Comparison of ENCODE assay signal across 8 cellular contexts in genomic region chr6:36028887-36029324, GRCh38. TPM values are rescaled to one million over a fixed set of nuclear protein-coding genes. Genes with fewer than 3 reads are reported as not detected.
A peak's percentile ranks its signal among the peaks of the same experiment; 100 is the strongest.
DNase-seq lines count a peak whose midpoint lies in the region; ATAC-seq, FAIRE-seq and TF ChIP-seq lines count a peak whose summit lies in the region.

No MANE protein-coding gene starts in this region.

- DNase-seq in GM04504 (ENCODE audit: low read depth) (peak; percentile 48), NCI-H2029 (lab: John Stamatoyannopoulos, UW) (peak; percentile 43), keratinocyte (ENCODE audit: low read depth, low spot score) (no peak), spleen (peak; percentile 89)
- peak; percentile 38 to 51 (median 46) for DNase-seq in activated CD4-positive, CD25-positive, alpha-beta regulatory T cell (lab: John Stamatoyannopoulos, UW)
- peak; percentile 59 for DNase-seq in central memory CD4-positive, alpha-beta T cell

- ATAC-seq in GM18870 (IDR thresholded peaks at IDR 0.05; ENCODE audit: unreplicated experiment) (no peak), GM18520 (IDR thresholded peaks at IDR 0.05; ENCODE audit: unreplicated experiment) (no peak)

- no peaks in the 10 kb centered on the region for H3K9me1 ChIP-seq in keratinocyte (ENCODE audit: control insufficient read depth, extremely low read depth, insufficient read depth, low read length)

- intact Hi-C loops in spleen (cut with DNase I; ENCODE audit: low total_unique reads), result loop anchor here (5.0 to 10.0 kb wide), 2 partner anchors 63 to 336 kb away; no protein-coding TSS in a partner anchor

- H3K36me3 ChIP-seq in keratinocyte (ENCODE audit: control insufficient read depth in 2 of 2, extremely low read depth in 1 of 2, insufficient read depth in 2 of 2, low read length in 2 of 2), result no peaks in the 10 kb centered on the region
- H3K36me3 ChIP-seq in spleen, result no peaks in the 10 kb centered on the region

- peak overlapping the region; percentile 83 to 100 (median 84) for H3K4me3 ChIP-seq in keratinocyte (ENCODE audit: control insufficient read depth in 2 of 3, extremely low read depth in 1 of 3, insufficient read depth in 2 of 3, low read depth in 1 of 3, low read length in 3 of 3)
- H3K4me3 ChIP-seq in spleen, result peak overlapping the region; percentile 81 to 100 (median 96)

- peak overlapping the region; percentile 89 for H3K9ac ChIP-seq in keratinocyte (ENCODE audit: control insufficient read depth, extremely low read depth, insufficient read depth, low read length)

- H3K27me3 ChIP-seq in keratinocyte (ENCODE audit: control insufficient read depth, extremely low read depth, insufficient read depth, low read length) (no peaks in the 10 kb centered on the region), spleen (replicated peaks in 1 of 7) (peaks cover 0 to 13% (median 5%) of the 10 kb centered on the region in 7 donors)

- peaks cover 62% of the 10 kb centered on the region for H3K79me2 ChIP-seq in keratinocyte (ENCODE audit: control insufficient read depth, insufficient read depth, low read length)

- FAIRE-seq in keratinocyte (lab: Jason Lieb, UNC), result no peak

- TF ChIP-seq CTCF in keratinocyte (optimal IDR thresholded peaks at IDR 0.05 in 1 of 3, IDR thresholded peaks at IDR 0.05 in 1 of 3, conservative IDR thresholded peaks at IDR 0.05 in 1 of 3; ENCODE audit: extremely low read depth in 1 of 3, insufficient read depth in 2 of 3, low read length in 3 of 3), result no peak
- no peak for TF ChIP-seq CTCF in spleen (IDR thresholded peaks at IDR 0.05 in 8 of 11, conservative IDR thresholded peaks at IDR 0.05 in 3 of 11)

- H3K9me3 ChIP-seq in keratinocyte (ENCODE audit: control insufficient read depth, low read depth, low read length) (no peaks in the 10 kb centered on the region), spleen (no peaks in the 10 kb centered on the region)

- H2AFZ ChIP-seq in keratinocyte (ENCODE audit: control insufficient read depth, low read length), result peak overlapping the region; percentile 81

- dilution Hi-C loops in keratinocyte (cut with MboI; ENCODE audit: extremely low pct_ligation_motif_present, low sequenced_read_pairs), result no loop called here

- H3K27ac ChIP-seq in keratinocyte (ENCODE audit: control insufficient read depth, insufficient read depth, low read length) (peak overlapping the region; percentile 94), spleen (peak overlapping the region; percentile 87 to 99 (median 94))

- 0 to 1% (median 1%) methylated on average over 13 of the region's 13 CpGs for WGBS in spleen, 5 donors

- no peaks in the 10 kb centered on the region for H4K20me1 ChIP-seq in keratinocyte (ENCODE audit: control insufficient read depth, extremely low read depth, insufficient read depth, low read length)

- H3K4me2 ChIP-seq in keratinocyte (ENCODE audit: control insufficient read depth, extremely low read depth, insufficient read depth, low read depth, low read length), result peak overlapping the region; percentile 86

- TF ChIP-seq POLR2A in spleen (IDR thresholded peaks at IDR 0.05), result no peak

- H3K4me1 ChIP-seq in keratinocyte (ENCODE audit: control insufficient read depth, extremely low read depth, insufficient read depth, low read length) (peaks cover 17% of the 10 kb centered on the region), spleen (peaks cover 22 to 88% (median 61%) of the 10 kb centered on the region in 6 donors)

RNA-seq across cellular contexts. Expression of gene MAPK14, which starts 1.3 kb away (rescaled TPM):
- polyA plus RNA-seq in keratinocyte, result 43.7 to 52.4 TPM (median 44.6 TPM) in 3 replicates
- polyA plus RNA-seq in keratinocyte (2011; ENCODE audit: low read depth), result 34.1 TPM
- polyA plus RNA-seq in keratinocyte (2011; cell fraction: cytosol; rRNA removed), result 27.5 and 46.9 TPM in 2 replicates
- polyA plus RNA-seq in keratinocyte (2011; cell fraction: nucleus; rRNA removed), result 63.3 and 68.9 TPM in 2 replicates
- polyA plus RNA-seq in keratinocyte (2012; ENCODE audit: low replicate concordance), result 29.6 and 34.7 TPM in 2 replicates
- 24.8 to 104 TPM (median 66.2 TPM) in 3 replicates for polyA minus RNA-seq in keratinocyte
- polyA minus RNA-seq in keratinocyte (2011; cell fraction: cytosol; rRNA and poly(A)+ RNA removed), result 40.7 TPM
- polyA minus RNA-seq in keratinocyte (2011; cell fraction: nucleus; rRNA and poly(A)+ RNA removed), result 52.3 and 104 TPM in 2 replicates
- total RNA-seq in spleen, result 100 to 1,000 TPM in 4 of 7 donors, 10 to 100 TPM in 3; 82.2 to 242 (median 119) TPM
- 10 to 100 TPM; 13.9 to 24.7 (median 14.3) TPM for polyA plus RNA-seq in spleen

RNA-seq across cellular contexts. Expression of gene SLC26A8, which starts 4.5 kb away (rescaled TPM):
- polyA plus RNA-seq in keratinocyte, result 0.02 to 0.18 TPM (median 0.04 TPM) in 3 replicates
- polyA plus RNA-seq in keratinocyte (2011; ENCODE audit: low read depth), result not detected
- not detected in 2 replicates for polyA plus RNA-seq in keratinocyte (2011; cell fraction: cytosol; rRNA removed)
- polyA plus RNA-seq in keratinocyte (2011; cell fraction: nucleus; rRNA removed), result 0.06 TPM in 1 of 2 replicates, not detected in the other
- polyA plus RNA-seq in keratinocyte (2012; ENCODE audit: low replicate concordance), result not detected in 2 replicates
- not detected in 3 replicates for polyA minus RNA-seq in keratinocyte
- polyA minus RNA-seq in keratinocyte (2011; cell fraction: cytosol; rRNA and poly(A)+ RNA removed), result not detected
- 0.23 TPM in 1 of 2 replicates, not detected in the other for polyA minus RNA-seq in keratinocyte (2011; cell fraction: nucleus; rRNA and poly(A)+ RNA removed)
- total RNA-seq in spleen, result 1 to 10 TPM; 1.8 to 7.8 (median 3.6) TPM
- under 1 TPM; 0.11 to 0.28 (median 0.13) TPM for polyA plus RNA-seq in spleen
